ENCODE assay signal across 15 cellular contexts in genomic region chr10:29621161-29621560, GRCh38. TPM values are rescaled to one million over a fixed set of nuclear protein-coding genes. Genes with fewer than 3 reads are reported as not detected.
DNase-seq lines count a peak whose midpoint lies in the region; ATAC-seq and TF ChIP-seq lines count a peak whose summit lies in the region.
"Had no signal": no experiment of that assay in that cellular context is flagged by ENCODE, and none has a peak within 500 bp of the region (broad histone marks: within the 10 kb centered on the region; RNA-seq: fewer than 3 reads in every experiment).

No MANE protein-coding gene starts in this region.

- H3K4me3 Mint-ChIP-seq in endodermal cell, result no peak overlapping the region
- H3K4me3 Mint-ChIP-seq: effector memory CD8-positive, alpha-beta T cell; natural killer cell had no signal

- H3K79me1 ChIP-seq in mesenchymal stem cell (replicated peaks; ENCODE audit: low read length, poor library complexity, severe bottlenecking), result no peaks in the 10 kb centered on the region

- no peak overlapping the region for H2AK5ac ChIP-seq in mesenchymal stem cell (ENCODE audit: low read length, severe bottlenecking)

- H4K91ac ChIP-seq in mesenchymal stem cell (ENCODE audit: low read length), result peak overlapping the region; percentile 89

- peak overlapping the region in 1 of 2 experiments; percentile 13 for H3K18ac ChIP-seq in mesenchymal stem cell (ENCODE audit: low read depth in 1 of 2, low read length in 2 of 2)

- intact Hi-C loops in uterus (cut with DNase I; ENCODE audit: low total_unique reads), result no loop called here

- peaks cover 7% of the 10 kb centered on the region for H3K36me3 Mint-ChIP-seq in endodermal cell (ENCODE audit: low read depth)
- H3K36me3 Mint-ChIP-seq: natural killer cell had no signal

- 67 to 89% methylated on average over 4 to 7 of the region's 7 CpGs for WGBS in endodermal cell (ENCODE audit: insufficient coverage in 1 of 2, insufficient read length in 1 of 2), 2 experiments
- 25% methylated on average over 7 of the region's 7 CpGs for WGBS in mesenchymal stem cell

- ATAC-seq in GM21576 (IDR thresholded peaks at IDR 0.05; ENCODE audit: unreplicated experiment) (no peak), GM21423 (IDR thresholded peaks at IDR 0.05; ENCODE audit: unreplicated experiment) (no peak)
- ATAC-seq: effector memory CD8-positive, alpha-beta T cell; HCT116; natural killer cell had no signal

- peak overlapping the region; percentile 47 for H4K8ac ChIP-seq in mesenchymal stem cell (ENCODE audit: low read length)

- H3K27me3 ChIP-seq in endodermal cell (ENCODE audit: control insufficient read depth, insufficient read depth, low read length, poor library complexity, severe bottlenecking) (no peaks in the 10 kb centered on the region), mesenchymal stem cell (ENCODE audit: control insufficient read depth in 1 of 2, insufficient read depth in 1 of 2, low read length in 2 of 2) (no peaks in the 10 kb centered on the region), uterus (no peaks in the 10 kb centered on the region)
- H3K27me3 ChIP-seq: Peyer's patch had no signal

- TF ChIP-seq POLR2A in uterus (IDR thresholded peaks at IDR 0.05), result no peak

- H3K36me3 ChIP-seq in endodermal cell (ENCODE audit: control insufficient read depth, insufficient read depth, low read length) (no peaks in the 10 kb centered on the region), mesenchymal stem cell (ENCODE audit: control insufficient read depth in 1 of 2, insufficient read depth in 2 of 2, low read depth in 1 of 2, low read length in 2 of 2) (peaks cover under 1 to 5% of the 10 kb centered on the region in 2 experiments), uterus (no peaks in the 10 kb centered on the region)
- H3K36me3 ChIP-seq: Peyer's patch had no signal

- no peak overlapping the region for H2BK5ac ChIP-seq in mesenchymal stem cell (ENCODE audit: low read depth, low read length, poor library complexity, severe bottlenecking)

- peak overlapping the region; percentile 91 for H2BK15ac ChIP-seq in mesenchymal stem cell (ENCODE audit: low read depth, poor library complexity, severe bottlenecking)

- H2BK12ac ChIP-seq in mesenchymal stem cell (ENCODE audit: low read length in 2 of 2), result no peak overlapping the region

- no peak overlapping the region for H2BK120ac ChIP-seq in mesenchymal stem cell (ENCODE audit: low read depth, low read length)

- H3K9me3 ChIP-seq in endodermal cell (ENCODE audit: control insufficient read depth, low read length), result peaks cover 8% of the 10 kb centered on the region
- H3K9me3 ChIP-seq in mesenchymal stem cell (ENCODE audit: control insufficient read depth, low read length), result no peaks in the 10 kb centered on the region
- H3K9me3 ChIP-seq in uterus, result no peaks in the 10 kb centered on the region
- H3K9me3 ChIP-seq: Peyer's patch had no signal

- H3K14ac ChIP-seq in mesenchymal stem cell (ENCODE audit: low read length in 2 of 2), result no peak overlapping the region

- no peak for TF ChIP-seq CTCF in endodermal cell (conservative IDR thresholded peaks at IDR 0.05)
- no peak for TF ChIP-seq CTCF in uterus (IDR thresholded peaks at IDR 0.05)

- H3K23ac ChIP-seq in mesenchymal stem cell (ENCODE audit: low read length in 2 of 2), result no peak overlapping the region

- peak overlapping the region in 1 of 2 experiments; percentile 70 for H3K4ac ChIP-seq in mesenchymal stem cell (ENCODE audit: low read depth in 1 of 2, low read length in 2 of 2)

- H3K4me3 ChIP-seq in endodermal cell (ENCODE audit: low read length) (no peak overlapping the region), mesenchymal stem cell (ENCODE audit: insufficient read depth in 1 of 2, low read depth in 1 of 2, low read length in 2 of 2) (no peak overlapping the region), uterus (no peak overlapping the region)
- H3K4me3 ChIP-seq: Peyer's patch had no signal

- no peak overlapping the region for H3K4me2 ChIP-seq in mesenchymal stem cell (ENCODE audit: low read length, poor library complexity, severe bottlenecking)

- H3K4me1 ChIP-seq in endodermal cell (ENCODE audit: control insufficient read depth, insufficient read depth, low read length), result peaks cover 6% of the 10 kb centered on the region
- peaks cover 14% of the 10 kb centered on the region for H3K4me1 ChIP-seq in mesenchymal stem cell (ENCODE audit: control insufficient read depth, insufficient read depth, low read depth, low read length)
- peaks cover 5 to 26% of the 10 kb centered on the region in 2 donors for H3K4me1 ChIP-seq in uterus

- H3K27ac ChIP-seq in endodermal cell (ENCODE audit: low read depth, low read length) (no peak overlapping the region), mesenchymal stem cell (ENCODE audit: low read length, poor library complexity, severe bottlenecking) (peak overlapping the region; percentile 84), uterus (peak overlapping the region; percentile 87 to 98)
- H3K27ac ChIP-seq: 22Rv1 had no signal

- DNase-seq in DMS53 (lab: John Stamatoyannopoulos, UW) (peak; percentile 12), DMS53 treated with DMSO at 0.1 percent for 48 hours (lab: John Stamatoyannopoulos, UW; ENCODE audit: unreplicated experiment) (no peak), endodermal cell (peak; percentile 70), mesenchymal stem cell (peak; percentile 97), uterus (peak in 1 of 2 donors; percentile 43), NCI-H2107 (lab: John Stamatoyannopoulos, UW) (no peak)
- DNase-seq: activated CD8-positive, alpha-beta memory T cell treated with anti-CD3 and anti-CD28 coated beads, Interleukin-2, amount 50 U/mL, for 4 hours; effector memory CD8-positive, alpha-beta T cell; KG1; natural killer cell; Peyer's patch had no signal

- peaks cover 41% of the 10 kb centered on the region for H3K4me1 Mint-ChIP-seq in endodermal cell

- peak overlapping the region; percentile 86 for H3K27ac Mint-ChIP-seq in endodermal cell
- H3K27ac Mint-ChIP-seq: natural killer cell had no signal

- H3K9ac ChIP-seq in endodermal cell (ENCODE audit: extremely low read depth, low read length, poor library complexity, severe bottlenecking), result no peak overlapping the region
- no peak overlapping the region for H3K9ac ChIP-seq in mesenchymal stem cell (ENCODE audit: low read length)

- H3K27me3 Mint-ChIP-seq in endodermal cell (ENCODE audit: insufficient read depth), result no peaks in the 10 kb centered on the region

- no peaks in the 10 kb centered on the region for H3K9me3 Mint-ChIP-seq in endodermal cell
- H3K9me3 Mint-ChIP-seq: effector memory CD8-positive, alpha-beta T cell; natural killer cell had no signal

- H2AFZ ChIP-seq in mesenchymal stem cell (ENCODE audit: low read depth, low read length), result no peak overlapping the region

RNA-seq across cellular contexts. Expression of gene SVIL, which starts 13.6 kb away (rescaled TPM):
- total RNA-seq in endodermal cell (10 to 100 TPM; 25.2 to 32.9 TPM), uterus (100 to 1,000 TPM; 108 to 316 (median 209) TPM)
- polyA plus RNA-seq in endodermal cell (2013, experiment 1 of 2), result 21.7 TPM
- polyA plus RNA-seq in endodermal cell (2013, experiment 2 of 2), result 17.3 TPM
- 67.9 TPM for polyA plus RNA-seq in mesenchymal stem cell (2013, experiment 1 of 2)
- polyA plus RNA-seq in mesenchymal stem cell (2013, experiment 2 of 2), result 64.2 TPM

Comparison
In these comparisons a context has a peak if more than half of its experiments do, and no peak if none do; other contexts are left out.
1. DNase-seq: peak in DMS53 (single experiment), endodermal cell (single experiment) and mesenchymal stem cell (single experiment); none in DMS53 treated with DMSO at 0.1 percent for 48 hours (single experiment) and NCI-H2107 (single experiment).